ENCODE assay signal across 20 cellular contexts in genomic region chr6:97129111-97129510, GRCh38.
"Had no signal": no experiment of that assay in that cellular context is flagged by ENCODE, and none has a peak within 500 bp of the region (broad histone marks: within the 10 kb centered on the region; RNA-seq: fewer than 3 reads in every experiment).

No MANE protein-coding gene starts in this region.

- H3K4me3 Mint-ChIP-seq: naive thymus-derived CD8-positive, alpha-beta T cell; stimulated activated memory B cell treated with anti-CD40 and anti-IgM and Interleukin-4, amounts not matched to agents 10 μg/mL and 1 μg/mL and 100 μg/mL, for 72 hours; stimulated activated naive CD8-positive, alpha-beta T cell treated with anti-CD3 and anti-CD28 coated beads, Interleukin-15, Interleukin-2, amounts not matched to agents 100 ng/mL and 50 ng/mL, for 24 hours had no signal

- H3K9me3 Mint-ChIP-seq: naive thymus-derived CD8-positive, alpha-beta T cell; stimulated activated memory B cell treated with anti-CD40 and anti-IgM and Interleukin-4, amounts not matched to agents 10 μg/mL and 1 μg/mL and 100 μg/mL, for 72 hours; stimulated activated naive CD8-positive, alpha-beta T cell treated with anti-CD3 and anti-CD28 coated beads, Interleukin-15, Interleukin-2, amounts not matched to agents 100 ng/mL and 50 ng/mL, for 24 hours had no signal

- H3K4me1 Mint-ChIP-seq: naive thymus-derived CD8-positive, alpha-beta T cell; stimulated activated memory B cell treated with anti-CD40 and anti-IgM and Interleukin-4, amounts not matched to agents 10 μg/mL and 1 μg/mL and 100 μg/mL, for 72 hours had no signal

- H3K27ac ChIP-seq: coronary artery, epithelial cell of prostate, esophagus muscularis mucosa, foreskin keratinocyte, heart left ventricle, neutrophil, spleen, tibial artery, upper lobe of left lung, uterus had no signal

- H3K27me3 Mint-ChIP-seq: naive thymus-derived CD8-positive, alpha-beta T cell; stimulated activated memory B cell treated with anti-CD40 and anti-IgM and Interleukin-4, amounts not matched to agents 10 μg/mL and 1 μg/mL and 100 μg/mL, for 72 hours; stimulated activated naive CD8-positive, alpha-beta T cell treated with anti-CD3 and anti-CD28 coated beads, Interleukin-15, Interleukin-2, amounts not matched to agents 100 ng/mL and 50 ng/mL, for 24 hours had no signal

- H3K27me3 ChIP-seq: esophagus muscularis mucosa, foreskin keratinocyte, heart left ventricle, neutrophil, spleen, tibial artery, upper lobe of left lung, uterus had no signal

- H3K9me3 ChIP-seq: esophagus muscularis mucosa, heart left ventricle, mucosa of descending colon, neutrophil, spleen, tibial artery, upper lobe of left lung, uterus had no signal

- H3K4me1 ChIP-seq: esophagus muscularis mucosa, foreskin keratinocyte, heart left ventricle, spleen, tibial artery, upper lobe of left lung, uterus had no signal

- DNase-seq: effector memory CD4-positive, alpha-beta T cell; foreskin keratinocyte; heart left ventricle; hippocampal formation; kidney glomerular epithelial cell; mucosa of descending colon; naive thymus-derived CD8-positive, alpha-beta T cell; spleen; stimulated activated CD4-positive, alpha-beta T cell treated with anti-CD3 and anti-CD28 coated beads, Interleukin-15, amount 100 ng/mL, for 24 hours; stimulated activated CD4-positive, alpha-beta T cell treated with anti-CD3 and anti-CD28 coated beads, Interleukin-1b, Interleukin-23, amount 100 ng/mL, for 48 hours; stimulated activated CD4-positive, alpha-beta T cell treated with anti-CD3 and anti-CD28 coated beads, Interleukin-4, amount 100 ng/mL, for 24 hours; tibial artery; upper lobe of left lung; uterus had no signal

- H3K27ac Mint-ChIP-seq: naive thymus-derived CD8-positive, alpha-beta T cell; stimulated activated memory B cell treated with anti-CD40 and anti-IgM and Interleukin-4, amounts not matched to agents 10 μg/mL and 1 μg/mL and 100 μg/mL, for 72 hours; stimulated activated naive CD8-positive, alpha-beta T cell treated with anti-CD3 and anti-CD28 coated beads, Interleukin-15, Interleukin-2, amounts not matched to agents 100 ng/mL and 50 ng/mL, for 24 hours had no signal

- H3K4me3 ChIP-seq: coronary artery, esophagus muscularis mucosa, heart left ventricle, mucosa of descending colon, spleen, tibial artery, upper lobe of left lung, uterus had no signal

- H3K36me3 ChIP-seq: esophagus muscularis mucosa, heart left ventricle, neutrophil, spleen, tibial artery, upper lobe of left lung, uterus had no signal

- H3K36me3 Mint-ChIP-seq: stimulated activated memory B cell treated with anti-CD40 and anti-IgM and Interleukin-4, amounts not matched to agents 10 μg/mL and 1 μg/mL and 100 μg/mL, for 72 hours had no signal
